In the genomic region with DNA sequence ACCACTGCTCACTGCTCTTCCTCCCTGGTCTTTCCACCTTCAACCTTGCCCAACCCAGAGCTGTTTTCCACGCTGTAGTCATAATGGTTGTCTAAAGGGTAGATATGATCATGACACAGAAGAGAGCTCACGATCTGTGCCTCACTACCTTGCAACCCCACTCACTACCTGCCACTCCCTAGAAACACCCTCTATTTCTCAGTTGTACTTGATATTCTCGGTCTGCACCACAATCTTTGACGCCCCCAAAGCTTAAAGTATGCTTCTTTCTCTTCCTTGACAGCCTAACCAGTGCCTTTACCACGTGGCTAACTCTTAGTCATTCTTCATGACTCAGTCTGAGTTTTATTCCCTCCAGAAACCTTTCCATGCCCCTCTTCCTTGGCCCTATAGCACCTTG, we compare ENCODE assay signal across 12 cellular contexts. TPM values are rescaled to one million over a fixed set of nuclear protein-coding genes. Genes with fewer than 3 reads are reported as not detected.
A peak's percentile ranks its signal among the peaks of the same experiment; 100 is the strongest.
DNase-seq lines count a peak whose midpoint lies in the region; ATAC-seq and TF ChIP-seq lines count a peak whose summit lies in the region.
"Had no signal": no experiment of that assay in that cellular context is flagged by ENCODE, and none has a peak within 500 bp of the region (broad histone marks: within the 10 kb centered on the region; RNA-seq: fewer than 3 reads in every experiment).

No MANE protein-coding gene starts in this region.

- intact Hi-C loops in left ventricle myocardium inferior (cut with micrococcal nuclease): no loop called here

- peaks cover 0 to 2% (median 1%) of the 10 kb centered on the region in 3 donors for H3K36me3 Mint-ChIP-seq in CD8-positive, alpha-beta memory T cell
- H3K36me3 Mint-ChIP-seq in activated naive CD4-positive, alpha-beta T cell treated with anti-CD3 and anti-CD28 coated beads, Interleukin-2, amount 50 U/mL, for 72 hours: peaks cover 6 to 8% of the 10 kb centered on the region in 2 donors
- peaks cover 7% of the 10 kb centered on the region for H3K36me3 Mint-ChIP-seq in nephron progenitor cell (ENCODE audit: low read depth)

- CTCF ChIA-PET in CD8-positive, alpha-beta memory T cell (lab: Charles Lee): interaction anchor here (0.6 kb wide), 1 partner anchor 1819 kb away, joined by 3 read pairs; no protein-coding TSS in a partner anchor

- H3K27ac ChIP-seq in CD8-positive, alpha-beta memory T cell (ENCODE audit: low read depth, low read length): no peak overlapping the region
- no peak overlapping the region for H3K27ac ChIP-seq in left ventricle myocardium inferior (replicated peaks)
- H3K27ac ChIP-seq: vagina had no signal

- peaks cover 14 to 36% of the 10 kb centered on the region in 2 donors for H3K27me3 Mint-ChIP-seq in CD8-positive, alpha-beta memory T cell
- H3K27me3 Mint-ChIP-seq in nephron progenitor cell (ENCODE audit: low read depth, poor library complexity): peaks cover 49% of the 10 kb centered on the region

- H3K9me3 ChIP-seq in CD8-positive, alpha-beta memory T cell (ENCODE audit: low read length): no peaks in the 10 kb centered on the region
- H3K9me3 ChIP-seq in left ventricle myocardium inferior (replicated peaks): no peaks in the 10 kb centered on the region
- H3K9me3 ChIP-seq: vagina had no signal

- H3K4me1 ChIP-seq in CD8-positive, alpha-beta memory T cell (ENCODE audit: insufficient read depth, low read length): peaks cover 12% of the 10 kb centered on the region
- peaks cover 19% of the 10 kb centered on the region for H3K4me1 ChIP-seq in left ventricle myocardium inferior

- TF ChIP-seq CTCF in nephron progenitor cell (IDR thresholded peaks at IDR 0.05) (no peak), left ventricle myocardium inferior (IDR thresholded peaks at IDR 0.05; ENCODE audit: borderline replicate concordance) (no peak)

- DNase-seq in CD8-positive, alpha-beta memory T cell: no peak
- DNase-seq in HT1080 (ENCODE audit: low read depth) (peak; percentile 63), nephron progenitor cell (no peak), left ventricle myocardium inferior (no peak), islet precursor cell (no peak)
- peak in 1 of 2 donors; percentile 20 for DNase-seq in activated naive CD4-positive, alpha-beta T cell treated with anti-CD3 and anti-CD28 coated beads, Interleukin-2, amount 50 U/mL, for 72 hours (ENCODE audit: low spot score in 2 of 2)
- DNase-seq: GOT3, kidney glomerular epithelial cell, NCI-H1105 treated with DMSO at 0.1 percent for 48 hours had no signal

- peaks cover 6 to 14% (median 12%) of the 10 kb centered on the region in 3 donors for H3K4me1 Mint-ChIP-seq in CD8-positive, alpha-beta memory T cell
- peaks cover 20% of the 10 kb centered on the region for H3K4me1 Mint-ChIP-seq in nephron progenitor cell

- H3K4me3 ChIP-seq in CD8-positive, alpha-beta memory T cell (ENCODE audit: low read length): no peak overlapping the region
- no peak overlapping the region for H3K4me3 ChIP-seq in left ventricle myocardium inferior
- H3K4me3 ChIP-seq: vagina had no signal

- H3K36me3 ChIP-seq in CD8-positive, alpha-beta memory T cell (ENCODE audit: insufficient read depth, low read length): no peaks in the 10 kb centered on the region
- no peaks in the 10 kb centered on the region for H3K36me3 ChIP-seq in left ventricle myocardium inferior
- H3K36me3 ChIP-seq: vagina had no signal

- peak overlapping the region in 5 of 7 donors; percentile 5 to 88 (median 86) for H3K4me3 Mint-ChIP-seq in CD8-positive, alpha-beta memory T cell
- H3K4me3 Mint-ChIP-seq in nephron progenitor cell: peak overlapping the region; percentile 18

- POLR2A ChIA-PET in CD8-positive, alpha-beta memory T cell (lab: Charles Lee): no interaction called here

- peak; percentile 50 to 65 for ATAC-seq in activated naive CD4-positive, alpha-beta T cell treated with anti-CD3 and anti-CD28 coated beads, Interleukin-2, amount 50 U/mL, for 72 hours
- ATAC-seq in HG02642 (IDR thresholded peaks at IDR 0.05; ENCODE audit: poor library complexity, unreplicated experiment): no peak

- peak overlapping the region in 7 of 8 donors; percentile 2 to 89 (median 10) for H3K27ac Mint-ChIP-seq in CD8-positive, alpha-beta memory T cell
- peak overlapping the region in 1 of 2 donors; percentile 88 for H3K27ac Mint-ChIP-seq in activated naive CD4-positive, alpha-beta T cell treated with anti-CD3 and anti-CD28 coated beads, Interleukin-2, amount 50 U/mL, for 72 hours
- no peak overlapping the region for H3K27ac Mint-ChIP-seq in nephron progenitor cell

- H3K27me3 ChIP-seq in CD8-positive, alpha-beta memory T cell (ENCODE audit: insufficient read depth, low read length, poor library complexity, severe bottlenecking): no peaks in the 10 kb centered on the region
- no peaks in the 10 kb centered on the region for H3K27me3 ChIP-seq in left ventricle myocardium inferior (ENCODE audit: low read depth)
- H3K27me3 ChIP-seq: vagina had no signal

- H3K9me3 Mint-ChIP-seq in CD8-positive, alpha-beta memory T cell: no peaks in the 10 kb centered on the region
- peaks cover 5% of the 10 kb centered on the region in 2 donors for H3K9me3 Mint-ChIP-seq in activated naive CD4-positive, alpha-beta T cell treated with anti-CD3 and anti-CD28 coated beads, Interleukin-2, amount 50 U/mL, for 72 hours
- H3K9me3 Mint-ChIP-seq in nephron progenitor cell: peaks cover 11% of the 10 kb centered on the region

RNA-seq across cellular contexts. Expression of gene FGF14, which starts 9.0 kb away (rescaled TPM):
- not detected for total RNA-seq in CD8-positive, alpha-beta memory T cell
- not detected for polyA plus RNA-seq in CD8-positive, alpha-beta memory T cell
- not detected in 2 replicates for total RNA-seq in HT1080 (2014; rRNA removed; shearing (Covaris generic))
- 0.05 TPM in 1 of 2 replicates, not detected in the other for polyA plus RNA-seq in HT1080 (2015; cell fraction: cytosol; rRNA removed)
- 0.02 TPM in 1 of 2 replicates, not detected in the other for polyA plus RNA-seq in HT1080 (2015; cell fraction: nucleus; rRNA removed)
- total RNA-seq in activated naive CD4-positive, alpha-beta T cell treated with anti-CD3 and anti-CD28 coated beads, Interleukin-2, amount 50 U/mL, for 72 hours: not detected
- 2.9 TPM for total RNA-seq in left ventricle myocardium inferior
- total RNA-seq: endothelial cell of umbilical vein had no signal
- polyA plus RNA-seq: endothelial cell of umbilical vein had no signal
